7 cellular contexts compared by ENCODE assay signal in genomic region chr17:35577826-35578194, GRCh38. TPM values are rescaled to one million over a fixed set of nuclear protein-coding genes. Genes with fewer than 3 reads are reported as not detected.
DNase-seq lines count a peak whose midpoint lies in the region; ATAC-seq, FAIRE-seq and TF ChIP-seq lines count a peak whose summit lies in the region.

No MANE protein-coding gene starts in this region.

- H3K27ac ChIP-seq in esophagus muscularis mucosa (replicated peaks in 1 of 4) = peak overlapping the region; percentile 86 to 92 (median 88)
- H3K27ac ChIP-seq in neuronal stem cell (replicated peaks; ENCODE audit: low read length) = no peak overlapping the region

- H3K4me3 ChIP-seq in HAP-1 = peak overlapping the region; percentile 63
- peak overlapping the region; percentile 72 to 84 (median 75) for H3K4me3 ChIP-seq in esophagus muscularis mucosa
- H3K4me3 ChIP-seq in neuronal stem cell (ENCODE audit: low read length in 2 of 2) = peak overlapping the region; percentile 69 to 97

- peak; percentile 38 for ATAC-seq in SK-N-SH treated with all-trans-retinoic acid at 6 μM for 48 hours

- H3K4me1 ChIP-seq in HAP-1 (peaks cover 10% of the 10 kb centered on the region), esophagus muscularis mucosa (peaks cover 19 to 25% (median 24%) of the 10 kb centered on the region in 4 donors), neuronal stem cell (ENCODE audit: control insufficient read depth in 2 of 2, insufficient read depth in 1 of 2, low read depth in 1 of 2, low read length in 2 of 2) (peaks cover 2 to 5% of the 10 kb centered on the region in 2 donors)

- H3K79me1 ChIP-seq in neuronal stem cell (ENCODE audit: low read depth, low read length) = peaks cover 2% of the 10 kb centered on the region

- H3K9ac ChIP-seq in neuronal stem cell (ENCODE audit: low read depth, low read length, poor library complexity) = peak overlapping the region; percentile 60

- H2BK120ac ChIP-seq in neuronal stem cell (ENCODE audit: low read depth, low read length) = no peak overlapping the region

- peak overlapping the region; percentile 89 for H3K23ac ChIP-seq in neuronal stem cell (ENCODE audit: low read depth, low read length, poor library complexity)

- no peak overlapping the region for H2BK12ac ChIP-seq in neuronal stem cell (ENCODE audit: low read length)

- intact Hi-C loops in esophagus muscularis mucosa (cut with DNase I) = no loop called here

- no peak overlapping the region for H3K14ac ChIP-seq in neuronal stem cell (ENCODE audit: low read length)

- peak overlapping the region; percentile 87 for H3K4me2 ChIP-seq in neuronal stem cell (ENCODE audit: insufficient read depth, low read length, poor library complexity, severe bottlenecking)

- in situ Hi-C loops in HAP-1 (cut with MboI; ENCODE audit: low sequenced_read_pairs) = no loop called here

- H3K36me3 ChIP-seq in HAP-1 (replicated peaks) (peaks cover 17% of the 10 kb centered on the region), esophagus muscularis mucosa (peaks cover 0 to 35% (median 25%) of the 10 kb centered on the region in 4 donors), neuronal stem cell (replicated peaks in 1 of 2; ENCODE audit: control insufficient read depth in 2 of 2, insufficient read depth in 2 of 2, low read length in 2 of 2) (peaks cover 9 to 37% of the 10 kb centered on the region in 2 donors)

- H4K8ac ChIP-seq in neuronal stem cell (ENCODE audit: low read depth, low read length) = no peak overlapping the region

- H3K4ac ChIP-seq in neuronal stem cell (ENCODE audit: low read length) = no peak overlapping the region

- no peak for FAIRE-seq in H54 (lab: Jason Lieb, UNC)

- TF ChIP-seq POLR2A in esophagus muscularis mucosa (IDR thresholded peaks at IDR 0.05; ENCODE audit: low read depth) (no peak), H54 (IDR thresholded peaks at IDR 0.05; ENCODE audit: low read depth, low read length) (no peak)

- H3K27me3 ChIP-seq in HAP-1 (ENCODE audit: low read depth) = no peaks in the 10 kb centered on the region
- H3K27me3 ChIP-seq in esophagus muscularis mucosa = no peaks in the 10 kb centered on the region
- H3K27me3 ChIP-seq in neuronal stem cell (ENCODE audit: control insufficient read depth in 3 of 3, insufficient read depth in 3 of 3, low read depth in 1 of 3, low read length in 3 of 3) = no peaks in the 10 kb centered on the region

- no peak for TF ChIP-seq EP300 in esophagus muscularis mucosa (IDR thresholded peaks at IDR 0.05)

- TF ChIP-seq CTCF in esophagus muscularis mucosa (IDR thresholded peaks at IDR 0.05) = no peak

- 5% methylated on average over 8 of the region's 8 CpGs for WGBS in esophagus muscularis mucosa
- WGBS in neuronal stem cell (ENCODE audit: extremely low coverage in 2 of 2, insufficient read length in 2 of 2, insufficient replicate concordance in 1 of 2), 2 donors = no CpG with 5 or more reads among the region's 8 CpGs

- no peak overlapping the region for H3K18ac ChIP-seq in neuronal stem cell (ENCODE audit: low read length)

- H2BK5ac ChIP-seq in neuronal stem cell (ENCODE audit: low read length) = no peak overlapping the region

- no peak for DNase-seq in HAP-1 (ENCODE audit: low spot score in 2 of 2)
- DNase-seq in esophagus muscularis mucosa (ENCODE audit: extremely low spot score) = no peak
- DNase-seq in neuronal stem cell (ENCODE audit: low spot score) = no peak
- DNase-seq in mesenteric fat pad (ENCODE audit: low spot score) = no peak
- no peak for DNase-seq in activated CD8-positive, alpha-beta memory T cell treated with anti-CD3 and anti-CD28 coated beads, Interleukin-2, amount 50 U/mL, for 4 hours
- no peak for DNase-seq in H54 (ENCODE audit: insufficient read length, low spot score)

- H2AK5ac ChIP-seq in neuronal stem cell (ENCODE audit: low read depth, low read length) = no peak overlapping the region

- H2AFZ ChIP-seq in neuronal stem cell (ENCODE audit: low read length) = peak overlapping the region; percentile 88

- no peaks in the 10 kb centered on the region for H3K9me3 ChIP-seq in HAP-1
- no peaks in the 10 kb centered on the region for H3K9me3 ChIP-seq in esophagus muscularis mucosa
- no peaks in the 10 kb centered on the region for H3K9me3 ChIP-seq in neuronal stem cell (replicated peaks in 1 of 2; ENCODE audit: control insufficient read depth in 2 of 2, insufficient read depth in 1 of 2, low read depth in 1 of 2, low read length in 2 of 2)

- H4K91ac ChIP-seq in neuronal stem cell (ENCODE audit: low read depth, low read length, poor library complexity) = no peak overlapping the region

- no peak overlapping the region for H2BK15ac ChIP-seq in neuronal stem cell (ENCODE audit: low read length)

TF ChIP-seq in SK-N-SH treated with all-trans-retinoic acid at 6 μM for 48 hours, 23 proteins besides CTCF, POLR2A, EP300 and RAD21:
- no peak for TF ChIP-seq CSRNP3 (CRISPR knock-in tag; IDR thresholded peaks at IDR 0.05)
- TF ChIP-seq SNAI2 (CRISPR knock-in tag; IDR thresholded peaks at IDR 0.05) = no peak
- TF ChIP-seq, protein P1, sequence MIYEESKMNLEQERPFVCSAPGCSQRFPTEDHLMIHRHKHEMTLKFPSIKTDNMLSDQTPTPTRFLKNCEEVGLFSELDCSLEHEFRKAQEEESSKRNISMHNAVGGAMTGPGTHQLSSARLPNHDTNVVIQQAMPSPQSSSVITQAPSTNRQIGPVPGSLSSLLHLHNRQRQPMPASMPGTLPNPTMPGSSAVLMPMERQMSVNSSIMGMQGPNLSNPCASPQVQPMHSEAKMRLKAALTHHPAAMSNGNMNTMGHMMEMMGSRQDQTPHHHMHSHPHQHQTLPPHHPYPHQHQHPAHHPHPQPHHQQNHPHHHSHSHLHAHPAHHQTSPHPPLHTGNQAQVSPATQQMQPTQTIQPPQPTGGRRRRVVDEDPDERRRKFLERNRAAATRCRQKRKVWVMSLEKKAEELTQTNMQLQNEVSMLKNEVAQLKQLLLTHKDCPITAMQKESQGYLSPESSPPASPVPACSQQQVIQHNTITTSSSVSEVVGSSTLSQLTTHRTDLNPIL (CRISPR knock-in tag; IDR thresholded peaks at IDR 0.05; ENCODE audit: low read depth) = no peak
- TF ChIP-seq ZC3H10 (CRISPR knock-in tag; IDR thresholded peaks at IDR 0.05) = no peak
- TF ChIP-seq ZFP3 (CRISPR knock-in tag; IDR thresholded peaks at IDR 0.05) = no peak
- no peak for TF ChIP-seq CSDC2 (CRISPR knock-in tag; IDR thresholded peaks at IDR 0.05)

RNA-seq across cellular contexts. Expression of gene PEX12, which starts 0.6 kb away (rescaled TPM):
- total RNA-seq in esophagus muscularis mucosa (1 to 10 TPM; 4.1 to 9.0 (median 5.0) TPM), mesenteric fat pad (3.3 TPM)
- 4.2 TPM for polyA plus RNA-seq in neuronal stem cell (2013, experiment 1 of 2)
- 4.4 TPM for polyA plus RNA-seq in neuronal stem cell (2013, experiment 2 of 2)

RNA-seq across cellular contexts. Expression of gene AP2B1, which starts 9.3 kb away (rescaled TPM):
- total RNA-seq in esophagus muscularis mucosa (100 to 1,000 TPM; 108 to 276 (median 155) TPM), mesenteric fat pad (116 TPM)
- polyA plus RNA-seq in neuronal stem cell (2013, experiment 1 of 2) = 69.1 TPM
- 68.7 TPM for polyA plus RNA-seq in neuronal stem cell (2013, experiment 2 of 2)

RNA-seq across cellular contexts. Expression of gene SLFN14, which starts 17.2 kb away (rescaled TPM):
- total RNA-seq in esophagus muscularis mucosa = not detected
- not detected for polyA plus RNA-seq in neuronal stem cell (2013, experiment 1 of 2)
- not detected for polyA plus RNA-seq in neuronal stem cell (2013, experiment 2 of 2)
- not detected for total RNA-seq in mesenteric fat pad

RNA-seq across cellular contexts. Expression of gene SLFN12L, which starts 40.3 kb away (rescaled TPM):
- 1 to 10 TPM in 2 of 4 donors, under 1 TPM in 2; 0.32 to 1.7 (median 1.0) TPM for total RNA-seq in esophagus muscularis mucosa
- not detected for polyA plus RNA-seq in neuronal stem cell (2013, experiment 1 of 2)
- polyA plus RNA-seq in neuronal stem cell (2013, experiment 2 of 2) = not detected
- 4.7 TPM for total RNA-seq in mesenteric fat pad
